In genomic region chr11:126395784-126396183, GRCh38 we compare ENCODE assay signal across 7 cellular contexts. TPM values are rescaled to one million over a fixed set of nuclear protein-coding genes. Genes with fewer than 3 reads are reported as not detected.
A peak's percentile ranks its signal among the peaks of the same experiment; 100 is the strongest.
DNase-seq lines count a peak whose midpoint lies in the region; ATAC-seq, FAIRE-seq and TF ChIP-seq lines count a peak whose summit lies in the region.
"Not testable (repeated sequence)": the region's sequence is repeated elsewhere in the genome, so short reads cannot be mapped to it uniquely, and the experiment has no call there.

No MANE protein-coding gene starts in this region.

- H3K27ac ChIP-seq in RWPE2 (ENCODE audit: poor library complexity, severe bottlenecking), result peak overlapping the region; percentile 94
- H3K27ac ChIP-seq in endothelial cell of umbilical vein (ENCODE audit: insufficient read depth, low read depth, low read length), result not testable (repeated sequence)
- H3K27ac ChIP-seq in right atrium auricular region, result peak overlapping the region; percentile 85 to 87
- H3K27ac ChIP-seq in tibial nerve, result peak overlapping the region in 3 of 4 donors; percentile 46 to 78 (median 52)

- intact Hi-C loops in endothelial cell of umbilical vein (cut with micrococcal nuclease); Right ventricle myocardium superior (cut with DNase I); mucosa of descending colon (cut with DNase I, micrococcal nuclease); sciatic nerve (cut with DNase I): not testable (repeated sequence)

- TF ChIP-seq CTCF in RWPE2 (IDR thresholded peaks at IDR 0.05; ENCODE audit: poor library complexity, severe bottlenecking); endothelial cell of umbilical vein (IDR thresholded peaks at IDR 0.05; ENCODE audit: extremely low read depth in 1 of 2, insufficient read depth in 1 of 2, low read depth in 1 of 2, low read length in 2 of 2); right atrium auricular region (IDR thresholded peaks at IDR 0.05); mucosa of descending colon (IDR thresholded peaks at IDR 0.05); tibial nerve (IDR thresholded peaks at IDR 0.05): not testable (repeated sequence)

- not testable (repeated sequence) for TF ChIP-seq EP300 in tibial nerve (IDR thresholded peaks at IDR 0.05)

- dilution Hi-C loops in endothelial cell of umbilical vein (cut with MboI; ENCODE audit: extremely low pct_ligation_motif_present, low sequenced_read_pairs), result not testable (repeated sequence)

- peak; percentile 35 for FAIRE-seq in endothelial cell of umbilical vein (lab: Jason Lieb, UNC)

- H3K9me3 ChIP-seq in RWPE2 (ENCODE audit: severe bottlenecking); endothelial cell of umbilical vein (replicated peaks; ENCODE audit: control insufficient read depth, insufficient read depth, low read length); right atrium auricular region; mucosa of descending colon; tibial nerve: not testable (repeated sequence)

- H3K36me3 ChIP-seq in RWPE2 (ENCODE audit: low read depth); endothelial cell of umbilical vein (ENCODE audit: control insufficient read depth in 2 of 2, extremely low read depth in 1 of 2, insufficient read depth in 2 of 2, low read length in 2 of 2); right atrium auricular region; mucosa of descending colon (ENCODE audit: low read depth); tibial nerve: not testable (repeated sequence)

- not testable (repeated sequence) for DNase-seq in RWPE2 (ENCODE audit: low spot score); endothelial cell of umbilical vein (ENCODE audit: low read depth, low spot score); mucosa of descending colon; sciatic nerve (ENCODE audit: low spot score)
- DNase-seq in Right ventricle myocardium superior (peak; percentile 83), right atrium auricular region (ENCODE audit: low spot score) (peak; percentile 92), tibial nerve (ENCODE audit: low spot score in 2 of 2) (peak; percentile 39 to 66)

- ATAC-seq in RWPE2 (ENCODE audit: low read depth), result not testable (repeated sequence)
- peak; percentile 64 for ATAC-seq in Right ventricle myocardium superior (ENCODE audit: poor library complexity)
- peak; percentile 23 for ATAC-seq in mucosa of descending colon
- peak; percentile 79 for ATAC-seq in sciatic nerve

- H3K27me3 ChIP-seq in RWPE2 (ENCODE audit: insufficient read depth, poor library complexity, severe bottlenecking); endothelial cell of umbilical vein (ENCODE audit: control insufficient read depth in 2 of 2, insufficient read depth in 2 of 2, low read length in 2 of 2); right atrium auricular region; tibial nerve: not testable (repeated sequence)

- TF ChIP-seq POLR2A in endothelial cell of umbilical vein (IDR thresholded peaks at IDR 0.05; ENCODE audit: low read depth, low read length), result not testable (repeated sequence)
- TF ChIP-seq POLR2A in tibial nerve (IDR thresholded peaks at IDR 0.05), result peak in 1 of 2 donors; percentile 9

- not testable (repeated sequence) for H3K9ac ChIP-seq in endothelial cell of umbilical vein (replicated peaks; ENCODE audit: extremely low read depth, insufficient read depth, low read length)

- 53 to 71% methylated on average over 10 of the region's 13 CpGs for WGBS in tibial nerve, 2 donors

- not testable (repeated sequence) for H3K79me2 ChIP-seq in endothelial cell of umbilical vein (ENCODE audit: control insufficient read depth, insufficient read depth, low read length)

- peaks cover 36% of the 10 kb centered on the region for H3K4me1 ChIP-seq in RWPE2 (ENCODE audit: insufficient read depth, poor library complexity, severe bottlenecking)
- H3K4me1 ChIP-seq in endothelial cell of umbilical vein (ENCODE audit: control insufficient read depth, extremely low read depth, insufficient read depth, low read length); mucosa of descending colon (ENCODE audit: low read depth): not testable (repeated sequence)
- H3K4me1 ChIP-seq in right atrium auricular region, result peaks cover 0 to 53% of the 10 kb centered on the region in 2 donors
- peaks cover 0 to 66% (median 23%) of the 10 kb centered on the region in 4 donors for H3K4me1 ChIP-seq in tibial nerve

- H3K4me3 ChIP-seq in RWPE2 (ENCODE audit: severe bottlenecking); endothelial cell of umbilical vein (replicated peaks in 1 of 3; ENCODE audit: insufficient read depth in 1 of 3, low read depth in 1 of 3, low read length in 3 of 3); right atrium auricular region; mucosa of descending colon; tibial nerve: not testable (repeated sequence)

- not testable (repeated sequence) for H3K9me1 ChIP-seq in endothelial cell of umbilical vein (replicated peaks; ENCODE audit: control insufficient read depth, extremely low read depth, insufficient read depth, low read length)

- CTCF ChIA-PET in endothelial cell of umbilical vein (lab: Charles Lee), result not testable (repeated sequence)

- POLR2A ChIA-PET in endothelial cell of umbilical vein (lab: Charles Lee), result not testable (repeated sequence)

- H3K4me2 ChIP-seq in endothelial cell of umbilical vein (ENCODE audit: insufficient read depth, low read length), result not testable (repeated sequence)

- not testable (repeated sequence) for H2AFZ ChIP-seq in endothelial cell of umbilical vein (ENCODE audit: low read depth, low read length)

- not testable (repeated sequence) for BruUV-seq in endothelial cell of umbilical vein (replicated peaks; lab: Mats Ljungman, UMichigan)

- H4K20me1 ChIP-seq in endothelial cell of umbilical vein (replicated peaks; ENCODE audit: control insufficient read depth, extremely low read depth, insufficient read depth, low read length), result not testable (repeated sequence)

RNA-seq across cellular contexts. Expression of gene ST3GAL4, which starts 40.3 kb away (rescaled TPM):
- total RNA-seq in endothelial cell of umbilical vein (17.7 and 21.1 TPM in 2 replicates), Right ventricle myocardium superior (36.5 TPM), right atrium auricular region (100 to 1,000 TPM in 1 of 2 donors, 10 to 100 TPM in 1; 67.5 to 103 TPM), mucosa of descending colon (100 to 1,000 TPM in 2 of 3 donors, 10 to 100 TPM in 1; 94.7 to 460 (median 217) TPM), sciatic nerve (72.4 TPM), tibial nerve (100 to 1,000 TPM in 2 of 4 donors, 10 to 100 TPM in 2; 68.1 to 162 (median 122) TPM)
- 19.4 and 20.8 TPM in 2 replicates for polyA plus RNA-seq in endothelial cell of umbilical vein
- polyA plus RNA-seq in endothelial cell of umbilical vein (2011; cell fraction: cytosol; rRNA removed), result 22.6 and 25.1 TPM in 2 replicates
- 18.4 and 19.5 TPM in 2 replicates for polyA plus RNA-seq in endothelial cell of umbilical vein (2011; cell fraction: nucleus; rRNA removed)
- 14.4 and 15.3 TPM in 2 replicates for polyA plus RNA-seq in endothelial cell of umbilical vein (2012)
- 15.2 and 21.4 TPM in 2 replicates for polyA minus RNA-seq in endothelial cell of umbilical vein
- polyA minus RNA-seq in endothelial cell of umbilical vein (2011; cell fraction: cytosol; rRNA and poly(A)+ RNA removed), result 28.7 TPM
- polyA minus RNA-seq in endothelial cell of umbilical vein (2011; cell fraction: nucleus; rRNA and poly(A)+ RNA removed), result 8.4 and 8.9 TPM in 2 replicates
